Comparison of ENCODE assay signal across 21 cellular contexts in genomic region chr20:47571426-47571825, GRCh38.
"Had no signal": no experiment of that assay in that cellular context is flagged by ENCODE, and none has a peak within 500 bp of the region (broad histone marks: within the 10 kb centered on the region; RNA-seq: fewer than 3 reads in every experiment).

No MANE protein-coding gene starts in this region.

- ATAC-seq: esophagus mucosa; heart right ventricle; naive thymus-derived CD4-positive, alpha-beta T cell; psoas muscle; sciatic nerve; stimulated activated memory B cell treated with anti-CD40 and anti-IgM and Interleukin-4, amounts not matched to agents 10 μg/mL and 1 μg/mL and 100 μg/mL, for 72 hours; stimulated activated naive CD8-positive, alpha-beta T cell treated with anti-CD3 and anti-CD28 coated beads, Interleukin-15, amount 100 ng/mL, for 72 hours; upper lobe of right lung had no signal

- H3K36me3 ChIP-seq: neutrophil, upper lobe of right lung, vagina had no signal

- H3K27me3 ChIP-seq: heart right ventricle, neutrophil, spleen, testis, tibial nerve, upper lobe of right lung, vagina had no signal

- H3K27ac ChIP-seq: heart right ventricle, neutrophil, psoas muscle, testis, tibial nerve, upper lobe of right lung, vagina had no signal

- H3K27me3 Mint-ChIP-seq: naive thymus-derived CD4-positive, alpha-beta T cell; stimulated activated memory B cell treated with anti-CD40 and anti-IgM and Interleukin-4, amounts not matched to agents 10 μg/mL and 1 μg/mL and 100 μg/mL, for 72 hours; stimulated activated naive CD8-positive, alpha-beta T cell treated with anti-CD3 and anti-CD28 coated beads, Interleukin-15, amount 100 ng/mL, for 72 hours had no signal

- H3K4me3 Mint-ChIP-seq: nephron progenitor cell; stimulated activated naive CD8-positive, alpha-beta T cell treated with anti-CD3 and anti-CD28 coated beads, Interleukin-15, amount 100 ng/mL, for 72 hours had no signal

- H3K4me3 ChIP-seq: heart right ventricle, psoas muscle, spleen, testis, tibial nerve, upper lobe of right lung, vagina had no signal

- H3K27ac Mint-ChIP-seq: nephron progenitor cell had no signal

- H3K9me3 ChIP-seq: neutrophil, testis, vagina had no signal

- DNase-seq: effector memory CD4-positive, alpha-beta T cell; heart right ventricle; hypothalamus; kidney glomerular epithelial cell; naive thymus-derived CD4-positive, alpha-beta T cell; nephron progenitor cell; psoas muscle; retina; spleen; stimulated activated CD4-positive, alpha-beta T cell treated with anti-CD3 and anti-CD28 coated beads, Interleukin-15, amount 100 ng/mL, for 24 hours; stimulated activated CD4-positive, alpha-beta T cell treated with anti-CD3 and anti-CD28 coated beads, Interleukin-1b, Interleukin-23, amount 100 ng/mL, for 48 hours; stimulated activated CD4-positive, alpha-beta T cell treated with anti-CD3 and anti-CD28 coated beads, Interleukin-4, amount 100 ng/mL, for 24 hours; stimulated activated naive CD8-positive, alpha-beta T cell treated with anti-CD3 and anti-CD28 coated beads, Interleukin-15, amount 100 ng/mL, for 72 hours; testis; upper lobe of right lung had no signal
